In the genomic region with DNA sequence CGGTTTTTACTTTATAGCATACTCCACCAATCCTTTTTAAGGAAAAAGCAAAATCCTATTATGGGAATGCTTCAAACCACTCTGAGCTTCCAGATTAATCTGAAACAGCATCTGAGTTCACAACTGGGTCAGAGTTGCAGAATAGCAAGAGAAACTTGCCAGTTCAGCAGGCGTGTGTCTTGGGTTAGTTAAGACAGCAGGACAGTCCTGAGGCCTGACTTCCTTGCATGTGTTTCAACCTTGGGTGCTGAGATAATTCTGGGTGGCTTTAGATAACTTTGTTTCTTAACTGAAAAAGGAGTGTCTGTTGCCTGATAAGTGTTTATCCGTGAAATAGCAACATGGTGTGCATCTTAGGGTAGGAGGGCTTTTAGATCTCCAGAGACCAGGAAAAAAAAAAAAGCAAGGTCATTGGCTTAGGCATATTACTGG, we compare ENCODE assay signal across 1 cellular context.
TF ChIP-seq lines count a peak whose summit lies in the region.

No MANE protein-coding gene starts in this region.

TF ChIP-seq in K562, 482 proteins besides CTCF, POLR2A, EP300 and RAD21 (continued from another document and continues in another):
- TF ChIP-seq, protein P1, sequence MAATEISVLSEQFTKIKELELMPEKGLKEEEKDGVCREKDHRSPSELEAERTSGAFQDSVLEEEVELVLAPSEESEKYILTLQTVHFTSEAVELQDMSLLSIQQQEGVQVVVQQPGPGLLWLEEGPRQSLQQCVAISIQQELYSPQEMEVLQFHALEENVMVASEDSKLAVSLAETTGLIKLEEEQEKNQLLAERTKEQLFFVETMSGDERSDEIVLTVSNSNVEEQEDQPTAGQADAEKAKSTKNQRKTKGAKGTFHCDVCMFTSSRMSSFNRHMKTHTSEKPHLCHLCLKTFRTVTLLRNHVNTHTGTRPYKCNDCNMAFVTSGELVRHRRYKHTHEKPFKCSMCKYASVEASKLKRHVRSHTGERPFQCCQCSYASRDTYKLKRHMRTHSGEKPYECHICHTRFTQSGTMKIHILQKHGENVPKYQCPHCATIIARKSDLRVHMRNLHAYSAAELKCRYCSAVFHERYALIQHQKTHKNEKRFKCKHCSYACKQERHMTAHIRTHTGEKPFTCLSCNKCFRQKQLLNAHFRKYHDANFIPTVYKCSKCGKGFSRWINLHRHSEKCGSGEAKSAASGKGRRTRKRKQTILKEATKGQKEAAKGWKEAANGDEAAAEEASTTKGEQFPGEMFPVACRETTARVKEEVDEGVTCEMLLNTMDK (IDR thresholded peaks at IDR 0.05; ENCODE audit: borderline replicate concordance, insufficient read depth, low read depth, low read length, poor library complexity, severe bottlenecking) = no peak
- TF ChIP-seq, protein P2, sequence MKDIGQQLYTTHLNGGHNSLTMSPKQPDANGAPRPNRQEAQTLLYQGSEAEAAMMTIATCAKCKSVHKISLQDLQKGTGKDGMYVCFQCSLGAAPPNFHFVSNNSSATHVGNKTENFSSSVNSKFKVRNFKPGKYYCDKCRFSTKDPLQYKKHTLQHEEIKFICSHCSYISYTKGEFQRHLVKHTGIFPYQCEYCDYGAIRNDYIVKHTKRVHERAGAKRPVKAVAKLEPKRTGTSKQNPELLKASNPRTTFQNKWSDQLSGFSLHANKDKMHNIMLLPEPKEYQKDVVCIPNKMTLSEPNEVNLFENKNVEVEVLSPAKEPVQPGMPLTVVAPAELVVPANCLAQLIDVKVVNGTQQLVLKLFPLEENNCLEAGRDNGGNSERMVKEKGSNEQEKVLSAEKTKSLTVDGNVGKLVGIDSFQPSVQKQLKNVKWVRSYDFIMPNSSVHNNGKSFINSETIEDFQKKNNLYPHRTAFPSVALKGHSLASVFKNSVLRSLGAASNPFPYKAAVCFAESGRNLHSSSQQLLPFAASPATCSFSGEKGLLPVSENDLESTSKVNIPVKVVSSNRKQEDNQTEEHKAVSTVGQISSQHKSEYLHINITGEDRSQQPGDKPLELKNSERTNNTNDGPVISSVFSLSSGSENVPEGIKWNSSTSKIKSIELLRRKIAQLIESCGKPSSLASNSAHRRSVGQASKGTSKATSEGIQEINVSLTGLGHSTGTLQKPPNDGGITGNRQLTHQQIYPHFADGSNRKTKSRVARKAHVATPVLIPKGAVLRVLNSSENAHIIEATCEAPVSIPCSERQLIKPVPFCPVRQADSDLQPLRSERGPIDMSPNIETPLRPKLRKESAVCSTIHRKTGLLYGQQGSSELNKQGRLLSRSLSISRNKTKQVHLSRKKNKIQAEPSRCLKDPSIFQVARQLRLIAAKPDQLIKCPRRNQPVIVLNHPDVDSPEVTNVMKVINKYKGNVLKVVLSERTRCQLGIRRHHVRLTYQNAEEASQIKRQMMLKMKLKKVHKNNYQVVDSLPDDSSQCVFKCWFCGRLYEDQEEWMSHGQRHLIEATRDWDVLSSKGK (CRISPR knock-in tag; IDR thresholded peaks at IDR 0.05) = no peak
- TF ChIP-seq SMARCE1 (IDR thresholded peaks at IDR 0.05) (peak; percentile 99), ELF4 (CRISPR knock-in tag; IDR thresholded peaks at IDR 0.05) (peak; percentile 97), ZNF124 (CRISPR knock-in tag; IDR thresholded peaks at IDR 0.05) (no peak), MAFF (IDR thresholded peaks at IDR 0.05; ENCODE audit: low read length) (peak; percentile 83), MTA1 (IDR thresholded peaks at IDR 0.05; ENCODE audit: borderline replicate concordance) (peak; percentile 90; the same call in 1 of the 2 replicates), SMAD3 (CRISPR knock-in tag; conservative IDR thresholded peaks at IDR 0.05) (peak; percentile 91; the same call in 1 of the 2 replicates), ETV6 (IDR thresholded peaks at IDR 0.05; ENCODE audit: borderline replicate concordance in 1 of 2, low read depth in 2 of 2, low read length in 1 of 2) (peak in 1 of 2 experiments; percentile 88; a peak in 2 of 4 replicates), ETV6 (CRISPR knock-in tag; IDR thresholded peaks at IDR 0.05; ENCODE audit: borderline replicate concordance) (no peak), MXI1 (IDR thresholded peaks at IDR 0.05; ENCODE audit: low read depth, low read length) (peak; percentile 91), CXXC5 (CRISPR knock-in tag; IDR thresholded peaks at IDR 0.05) (peak; percentile 92), CHCHD3 (CRISPR knock-in tag; IDR thresholded peaks at IDR 0.05) (0 out of 2 replicates have a peak, but pooled peaks have one; percentile 69), DIDO1 (tag; IDR thresholded peaks at IDR 0.05; ENCODE audit: low read depth) (no peak), EGR1 (conservative IDR thresholded peaks at IDR 0.05) (peak; percentile 65), ATF7 (IDR thresholded peaks at IDR 0.05) (peak; percentile 88), CHD2 (IDR thresholded peaks at IDR 0.05; ENCODE audit: low read depth, low read length) (no peak; the same call in 1 of the 2 replicates), SMAD2 (IDR thresholded peaks at IDR 0.05; ENCODE audit: low read depth, low read length) (no peak), CREM (IDR thresholded peaks at IDR 0.05; ENCODE audit: low read depth) (peak; percentile 91), CBFA2T2 (conservative IDR thresholded peaks at IDR 0.05) (peak; percentile 100), ZNF316 (IDR thresholded peaks at IDR 0.05) (peak; percentile 92), TGIF2 (CRISPR knock-in tag; IDR thresholded peaks at IDR 0.05) (no peak), MEIS2 (IDR thresholded peaks at IDR 0.05; ENCODE audit: partially characterized antibody) (peak; percentile 72), TFAM (CRISPR knock-in tag; conservative IDR thresholded peaks at IDR 0.05) (no peak)
- TF ChIP-seq, protein P3, sequence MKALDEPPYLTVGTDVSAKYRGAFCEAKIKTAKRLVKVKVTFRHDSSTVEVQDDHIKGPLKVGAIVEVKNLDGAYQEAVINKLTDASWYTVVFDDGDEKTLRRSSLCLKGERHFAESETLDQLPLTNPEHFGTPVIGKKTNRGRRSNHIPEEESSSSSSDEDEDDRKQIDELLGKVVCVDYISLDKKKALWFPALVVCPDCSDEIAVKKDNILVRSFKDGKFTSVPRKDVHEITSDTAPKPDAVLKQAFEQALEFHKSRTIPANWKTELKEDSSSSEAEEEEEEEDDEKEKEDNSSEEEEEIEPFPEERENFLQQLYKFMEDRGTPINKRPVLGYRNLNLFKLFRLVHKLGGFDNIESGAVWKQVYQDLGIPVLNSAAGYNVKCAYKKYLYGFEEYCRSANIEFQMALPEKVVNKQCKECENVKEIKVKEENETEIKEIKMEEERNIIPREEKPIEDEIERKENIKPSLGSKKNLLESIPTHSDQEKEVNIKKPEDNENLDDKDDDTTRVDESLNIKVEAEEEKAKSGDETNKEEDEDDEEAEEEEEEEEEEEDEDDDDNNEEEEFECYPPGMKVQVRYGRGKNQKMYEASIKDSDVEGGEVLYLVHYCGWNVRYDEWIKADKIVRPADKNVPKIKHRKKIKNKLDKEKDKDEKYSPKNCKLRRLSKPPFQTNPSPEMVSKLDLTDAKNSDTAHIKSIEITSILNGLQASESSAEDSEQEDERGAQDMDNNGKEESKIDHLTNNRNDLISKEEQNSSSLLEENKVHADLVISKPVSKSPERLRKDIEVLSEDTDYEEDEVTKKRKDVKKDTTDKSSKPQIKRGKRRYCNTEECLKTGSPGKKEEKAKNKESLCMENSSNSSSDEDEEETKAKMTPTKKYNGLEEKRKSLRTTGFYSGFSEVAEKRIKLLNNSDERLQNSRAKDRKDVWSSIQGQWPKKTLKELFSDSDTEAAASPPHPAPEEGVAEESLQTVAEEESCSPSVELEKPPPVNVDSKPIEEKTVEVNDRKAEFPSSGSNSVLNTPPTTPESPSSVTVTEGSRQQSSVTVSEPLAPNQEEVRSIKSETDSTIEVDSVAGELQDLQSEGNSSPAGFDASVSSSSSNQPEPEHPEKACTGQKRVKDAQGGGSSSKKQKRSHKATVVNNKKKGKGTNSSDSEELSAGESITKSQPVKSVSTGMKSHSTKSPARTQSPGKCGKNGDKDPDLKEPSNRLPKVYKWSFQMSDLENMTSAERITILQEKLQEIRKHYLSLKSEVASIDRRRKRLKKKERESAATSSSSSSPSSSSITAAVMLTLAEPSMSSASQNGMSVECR (CRISPR knock-in tag; IDR thresholded peaks at IDR 0.05) = no peak; the same call in 1 of the 2 replicates
- TF ChIP-seq, protein P4, sequence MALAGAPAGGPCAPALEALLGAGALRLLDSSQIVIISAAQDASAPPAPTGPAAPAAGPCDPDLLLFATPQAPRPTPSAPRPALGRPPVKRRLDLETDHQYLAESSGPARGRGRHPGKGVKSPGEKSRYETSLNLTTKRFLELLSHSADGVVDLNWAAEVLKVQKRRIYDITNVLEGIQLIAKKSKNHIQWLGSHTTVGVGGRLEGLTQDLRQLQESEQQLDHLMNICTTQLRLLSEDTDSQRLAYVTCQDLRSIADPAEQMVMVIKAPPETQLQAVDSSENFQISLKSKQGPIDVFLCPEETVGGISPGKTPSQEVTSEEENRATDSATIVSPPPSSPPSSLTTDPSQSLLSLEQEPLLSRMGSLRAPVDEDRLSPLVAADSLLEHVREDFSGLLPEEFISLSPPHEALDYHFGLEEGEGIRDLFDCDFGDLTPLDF (CRISPR knock-in tag; IDR thresholded peaks at IDR 0.05) = no peak
- TF ChIP-seq, protein P5, sequence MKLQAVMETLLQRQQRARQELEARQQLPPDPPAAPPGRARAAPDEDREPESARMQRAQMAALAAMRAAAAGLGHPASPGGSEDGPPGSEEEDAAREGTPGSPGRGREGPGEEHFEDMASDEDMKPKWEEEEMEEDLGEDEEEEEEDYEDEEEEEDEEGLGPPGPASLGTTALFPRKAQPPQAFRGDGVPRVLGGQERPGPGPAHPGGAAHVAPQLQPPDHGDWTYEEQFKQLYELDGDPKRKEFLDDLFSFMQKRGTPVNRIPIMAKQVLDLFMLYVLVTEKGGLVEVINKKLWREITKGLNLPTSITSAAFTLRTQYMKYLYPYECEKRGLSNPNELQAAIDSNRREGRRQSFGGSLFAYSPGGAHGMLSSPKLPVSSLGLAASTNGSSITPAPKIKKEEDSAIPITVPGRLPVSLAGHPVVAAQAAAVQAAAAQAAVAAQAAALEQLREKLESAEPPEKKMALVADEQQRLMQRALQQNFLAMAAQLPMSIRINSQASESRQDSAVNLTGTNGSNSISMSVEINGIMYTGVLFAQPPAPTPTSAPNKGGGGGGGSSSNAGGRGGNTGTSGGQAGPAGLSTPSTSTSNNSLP (IDR thresholded peaks at IDR 0.05; ENCODE audit: borderline replicate concordance, low read depth, low read length) = peak; percentile 80
- TF ChIP-seq, protein P6, sequence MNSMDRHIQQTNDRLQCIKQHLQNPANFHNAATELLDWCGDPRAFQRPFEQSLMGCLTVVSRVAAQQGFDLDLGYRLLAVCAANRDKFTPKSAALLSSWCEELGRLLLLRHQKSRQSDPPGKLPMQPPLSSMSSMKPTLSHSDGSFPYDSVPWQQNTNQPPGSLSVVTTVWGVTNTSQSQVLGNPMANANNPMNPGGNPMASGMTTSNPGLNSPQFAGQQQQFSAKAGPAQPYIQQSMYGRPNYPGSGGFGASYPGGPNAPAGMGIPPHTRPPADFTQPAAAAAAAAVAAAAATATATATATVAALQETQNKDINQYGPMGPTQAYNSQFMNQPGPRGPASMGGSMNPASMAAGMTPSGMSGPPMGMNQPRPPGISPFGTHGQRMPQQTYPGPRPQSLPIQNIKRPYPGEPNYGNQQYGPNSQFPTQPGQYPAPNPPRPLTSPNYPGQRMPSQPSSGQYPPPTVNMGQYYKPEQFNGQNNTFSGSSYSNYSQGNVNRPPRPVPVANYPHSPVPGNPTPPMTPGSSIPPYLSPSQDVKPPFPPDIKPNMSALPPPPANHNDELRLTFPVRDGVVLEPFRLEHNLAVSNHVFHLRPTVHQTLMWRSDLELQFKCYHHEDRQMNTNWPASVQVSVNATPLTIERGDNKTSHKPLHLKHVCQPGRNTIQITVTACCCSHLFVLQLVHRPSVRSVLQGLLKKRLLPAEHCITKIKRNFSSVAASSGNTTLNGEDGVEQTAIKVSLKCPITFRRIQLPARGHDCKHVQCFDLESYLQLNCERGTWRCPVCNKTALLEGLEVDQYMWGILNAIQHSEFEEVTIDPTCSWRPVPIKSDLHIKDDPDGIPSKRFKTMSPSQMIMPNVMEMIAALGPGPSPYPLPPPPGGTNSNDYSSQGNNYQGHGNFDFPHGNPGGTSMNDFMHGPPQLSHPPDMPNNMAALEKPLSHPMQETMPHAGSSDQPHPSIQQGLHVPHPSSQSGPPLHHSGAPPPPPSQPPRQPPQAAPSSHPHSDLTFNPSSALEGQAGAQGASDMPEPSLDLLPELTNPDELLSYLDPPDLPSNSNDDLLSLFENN (IDR thresholded peaks at IDR 0.05; ENCODE audit: low read depth in 2 of 2, low read length in 2 of 2) = peak in 1 of 2 experiments; percentile 100; a peak in 2 of 4 replicates
- TF ChIP-seq, protein P7, sequence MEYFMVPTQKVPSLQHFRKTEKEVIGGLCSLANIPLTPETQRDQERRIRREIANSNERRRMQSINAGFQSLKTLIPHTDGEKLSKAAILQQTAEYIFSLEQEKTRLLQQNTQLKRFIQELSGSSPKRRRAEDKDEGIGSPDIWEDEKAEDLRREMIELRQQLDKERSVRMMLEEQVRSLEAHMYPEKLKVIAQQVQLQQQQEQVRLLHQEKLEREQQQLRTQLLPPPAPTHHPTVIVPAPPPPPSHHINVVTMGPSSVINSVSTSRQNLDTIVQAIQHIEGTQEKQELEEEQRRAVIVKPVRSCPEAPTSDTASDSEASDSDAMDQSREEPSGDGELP (CRISPR knock-in tag; IDR thresholded peaks at IDR 0.05; ENCODE audit: borderline replicate concordance) = peak; percentile 41; the same call in 1 of the 2 replicates
- TF ChIP-seq, protein P8, sequence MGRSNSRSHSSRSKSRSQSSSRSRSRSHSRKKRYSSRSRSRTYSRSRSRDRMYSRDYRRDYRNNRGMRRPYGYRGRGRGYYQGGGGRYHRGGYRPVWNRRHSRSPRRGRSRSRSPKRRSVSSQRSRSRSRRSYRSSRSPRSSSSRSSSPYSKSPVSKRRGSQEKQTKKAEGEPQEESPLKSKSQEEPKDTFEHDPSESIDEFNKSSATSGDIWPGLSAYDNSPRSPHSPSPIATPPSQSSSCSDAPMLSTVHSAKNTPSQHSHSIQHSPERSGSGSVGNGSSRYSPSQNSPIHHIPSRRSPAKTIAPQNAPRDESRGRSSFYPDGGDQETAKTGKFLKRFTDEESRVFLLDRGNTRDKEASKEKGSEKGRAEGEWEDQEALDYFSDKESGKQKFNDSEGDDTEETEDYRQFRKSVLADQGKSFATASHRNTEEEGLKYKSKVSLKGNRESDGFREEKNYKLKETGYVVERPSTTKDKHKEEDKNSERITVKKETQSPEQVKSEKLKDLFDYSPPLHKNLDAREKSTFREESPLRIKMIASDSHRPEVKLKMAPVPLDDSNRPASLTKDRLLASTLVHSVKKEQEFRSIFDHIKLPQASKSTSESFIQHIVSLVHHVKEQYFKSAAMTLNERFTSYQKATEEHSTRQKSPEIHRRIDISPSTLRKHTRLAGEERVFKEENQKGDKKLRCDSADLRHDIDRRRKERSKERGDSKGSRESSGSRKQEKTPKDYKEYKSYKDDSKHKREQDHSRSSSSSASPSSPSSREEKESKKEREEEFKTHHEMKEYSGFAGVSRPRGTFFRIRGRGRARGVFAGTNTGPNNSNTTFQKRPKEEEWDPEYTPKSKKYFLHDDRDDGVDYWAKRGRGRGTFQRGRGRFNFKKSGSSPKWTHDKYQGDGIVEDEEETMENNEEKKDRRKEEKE (IDR thresholded peaks at IDR 0.05; ENCODE audit: borderline replicate concordance in 1 of 2, control insufficient read depth in 1 of 2, low read depth in 2 of 2, low read length in 1 of 2) = peak in 1 of 2 experiments; percentile 94; a peak in 1 of 4 replicates
- TF ChIP-seq, protein P9, sequence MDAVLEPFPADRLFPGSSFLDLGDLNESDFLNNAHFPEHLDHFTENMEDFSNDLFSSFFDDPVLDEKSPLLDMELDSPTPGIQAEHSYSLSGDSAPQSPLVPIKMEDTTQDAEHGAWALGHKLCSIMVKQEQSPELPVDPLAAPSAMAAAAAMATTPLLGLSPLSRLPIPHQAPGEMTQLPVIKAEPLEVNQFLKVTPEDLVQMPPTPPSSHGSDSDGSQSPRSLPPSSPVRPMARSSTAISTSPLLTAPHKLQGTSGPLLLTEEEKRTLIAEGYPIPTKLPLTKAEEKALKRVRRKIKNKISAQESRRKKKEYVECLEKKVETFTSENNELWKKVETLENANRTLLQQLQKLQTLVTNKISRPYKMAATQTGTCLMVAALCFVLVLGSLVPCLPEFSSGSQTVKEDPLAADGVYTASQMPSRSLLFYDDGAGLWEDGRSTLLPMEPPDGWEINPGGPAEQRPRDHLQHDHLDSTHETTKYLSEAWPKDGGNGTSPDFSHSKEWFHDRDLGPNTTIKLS (IDR thresholded peaks at IDR 0.05; ENCODE audit: borderline replicate concordance, low read depth) = peak; percentile 77; the same call in 1 of the 2 replicates
